In genomic region chr16:22183901-22184614, GRCh38 we compare ENCODE assay signal across 1 cellular context.
TF ChIP-seq lines count a peak whose summit lies in the region.

No MANE protein-coding gene starts in this region.

TF ChIP-seq in HCT116, 20 proteins besides CTCF, POLR2A, EP300 and RAD21 (continued from another document):
- TF ChIP-seq ATF3 (IDR thresholded peaks at IDR 0.05), result no peak
- TF ChIP-seq ZNF274 (IDR thresholded peaks at IDR 0.05; ENCODE audit: low read depth, low read length), result no peak
- no peak for TF ChIP-seq MAX (IDR thresholded peaks at IDR 0.05)
- no peak for TF ChIP-seq ZFX (IDR thresholded peaks at IDR 0.05)
- no peak for TF ChIP-seq YY1 (IDR thresholded peaks at IDR 0.05; ENCODE audit: extremely low read depth, insufficient replicate concordance, low read depth, low read length)
- TF ChIP-seq ELF1 (IDR thresholded peaks at IDR 0.05; ENCODE audit: borderline replicate concordance, low read depth), result no peak
- no peak for TF ChIP-seq FOSL1 (IDR thresholded peaks at IDR 0.05; ENCODE audit: low read depth)
- no peak for TF ChIP-seq CEBPB (IDR thresholded peaks at IDR 0.05; ENCODE audit: low read depth)
